Comparison of ENCODE assay signal across 8 cellular contexts in genomic region chr22:18024956-18025720, GRCh38. TPM values are rescaled to one million over a fixed set of nuclear protein-coding genes. Genes with fewer than 3 reads are reported as not detected.
DNase-seq lines count a peak whose midpoint lies in the region; ATAC-seq, FAIRE-seq and TF ChIP-seq lines count a peak whose summit lies in the region.

No MANE protein-coding gene starts in this region.

- 44 to 47% methylated on average over 16 to 18 of the region's 21 CpGs for WGBS in esophagus squamous epithelium, 2 donors

- no peak for ATAC-seq in GM18519 (IDR thresholded peaks at IDR 0.05; ENCODE audit: low FRiP score, unreplicated experiment)

- H3K4me3 ChIP-seq in SJCRH30 (peak overlapping the region; percentile 54), esophagus squamous epithelium (peak overlapping the region; percentile 61 to 84 (median 71))

- H3K27ac ChIP-seq in SJCRH30 = no peak overlapping the region
- H3K27ac ChIP-seq in esophagus squamous epithelium = peak overlapping the region; percentile 80 to 90 (median 82)

- no peak for TF ChIP-seq POLR2A in esophagus squamous epithelium (IDR thresholded peaks at IDR 0.05)

- H3K27me3 ChIP-seq in SJCRH30 (0 out of 2 replicates have a peak, but pooled peaks cover 3% of the 10 kb centered on the region), esophagus squamous epithelium (no peaks in the 10 kb centered on the region)

- TF ChIP-seq CTCF in esophagus squamous epithelium (IDR thresholded peaks at IDR 0.05) = no peak

- no peaks in the 10 kb centered on the region for H3K36me3 ChIP-seq in ES-I3 (ENCODE audit: insufficient read depth, low read length)
- H3K36me3 ChIP-seq in SJCRH30 = no peaks in the 10 kb centered on the region
- H3K36me3 ChIP-seq in esophagus squamous epithelium = no peaks in the 10 kb centered on the region

- peak overlapping the region; percentile 69; the same call in 1 of the 2 replicates for H3K9ac ChIP-seq in ES-I3 (ENCODE audit: low read depth, low read length)

- H3K9me3 ChIP-seq in ES-I3 (ENCODE audit: control insufficient read depth, insufficient read depth, low read length) (no peaks in the 10 kb centered on the region), SJCRH30 (replicated peaks) (no peaks in the 10 kb centered on the region), esophagus squamous epithelium (no peaks in the 10 kb centered on the region)

- no peak for DNase-seq in SJCRH30
- DNase-seq in esophagus squamous epithelium (lab: John Stamatoyannopoulos, UW) = no peak
- peak; percentile 40 for DNase-seq in retina
- no peak for DNase-seq in urothelium cell line (ENCODE audit: low spot score)
- no peak for DNase-seq in NCI-H1105 treated with DMSO at 0.1 percent for 48 hours (lab: John Stamatoyannopoulos, UW)
- no peak for DNase-seq in NCI-H1105 (lab: John Stamatoyannopoulos, UW)

- H3K4me1 ChIP-seq in ES-I3 (ENCODE audit: insufficient read depth, low read length) (no peaks in the 10 kb centered on the region), SJCRH30 (no peaks in the 10 kb centered on the region), esophagus squamous epithelium (peaks cover 11 to 53% (median 14%) of the 10 kb centered on the region in 3 donors)

- FAIRE-seq in urothelium cell line (lab: Jason Lieb, UNC) = no peak

- intact Hi-C loops in esophagus squamous epithelium (cut with DNase I) = loop anchor here (10.0 kb wide), 1 partner anchor 190 kb away; no protein-coding TSS in a partner anchor

RNA-seq across cellular contexts. Expression of gene MICAL3, which starts 0.8 kb away (rescaled TPM):
- total RNA-seq in SJCRH30 (2014; rRNA removed; shearing (Covaris generic)) = 21.9 and 26.1 TPM in 2 replicates
- 10 to 100 TPM; 11.2 to 30.9 (median 15.9) TPM for total RNA-seq in esophagus squamous epithelium

RNA-seq across cellular contexts. Expression of gene PEX26, which starts 52.7 kb away (rescaled TPM):
- 14.4 and 16.4 TPM in 2 replicates for total RNA-seq in SJCRH30 (2014; rRNA removed; shearing (Covaris generic))
- total RNA-seq in esophagus squamous epithelium = 10 to 100 TPM; 17.2 to 32.3 (median 22.9) TPM
